3 cellular contexts compared by ENCODE assay signal in the genomic region with DNA sequence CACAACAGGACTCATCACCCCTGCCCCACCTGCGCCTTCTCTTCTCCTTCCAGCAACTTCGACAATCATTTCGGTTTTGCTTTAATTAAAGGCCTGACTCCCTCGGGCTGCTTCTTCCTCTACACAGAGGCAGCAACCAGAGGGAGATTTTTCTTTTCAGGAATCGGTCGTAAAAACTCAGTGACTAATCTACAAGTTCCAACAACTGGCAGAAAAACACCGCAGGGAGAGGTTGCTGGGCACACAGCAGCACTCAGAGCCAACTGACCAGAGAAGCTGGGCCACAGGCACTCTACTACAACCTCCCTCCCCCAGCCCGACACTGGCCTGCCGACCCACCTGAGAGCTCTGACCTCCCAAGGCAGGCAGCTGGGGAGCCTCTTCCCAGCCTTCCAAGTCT. TPM values are rescaled to one million over a fixed set of nuclear protein-coding genes. Genes with fewer than 3 reads are reported as not detected.
"Had no signal": no experiment of that assay in that cellular context is flagged by ENCODE, and none has a peak within 500 bp of the region (broad histone marks: within the 10 kb centered on the region; RNA-seq: fewer than 3 reads in every experiment).

No MANE protein-coding gene starts in this region.

RNA-seq across cellular contexts. Expression of a gene that starts 36.0 kb away (rescaled TPM):
- total RNA-seq: Right ventricle myocardium inferior, Right ventricle myocardium superior, RPMI7951 had no signal
